In the genomic region with DNA sequence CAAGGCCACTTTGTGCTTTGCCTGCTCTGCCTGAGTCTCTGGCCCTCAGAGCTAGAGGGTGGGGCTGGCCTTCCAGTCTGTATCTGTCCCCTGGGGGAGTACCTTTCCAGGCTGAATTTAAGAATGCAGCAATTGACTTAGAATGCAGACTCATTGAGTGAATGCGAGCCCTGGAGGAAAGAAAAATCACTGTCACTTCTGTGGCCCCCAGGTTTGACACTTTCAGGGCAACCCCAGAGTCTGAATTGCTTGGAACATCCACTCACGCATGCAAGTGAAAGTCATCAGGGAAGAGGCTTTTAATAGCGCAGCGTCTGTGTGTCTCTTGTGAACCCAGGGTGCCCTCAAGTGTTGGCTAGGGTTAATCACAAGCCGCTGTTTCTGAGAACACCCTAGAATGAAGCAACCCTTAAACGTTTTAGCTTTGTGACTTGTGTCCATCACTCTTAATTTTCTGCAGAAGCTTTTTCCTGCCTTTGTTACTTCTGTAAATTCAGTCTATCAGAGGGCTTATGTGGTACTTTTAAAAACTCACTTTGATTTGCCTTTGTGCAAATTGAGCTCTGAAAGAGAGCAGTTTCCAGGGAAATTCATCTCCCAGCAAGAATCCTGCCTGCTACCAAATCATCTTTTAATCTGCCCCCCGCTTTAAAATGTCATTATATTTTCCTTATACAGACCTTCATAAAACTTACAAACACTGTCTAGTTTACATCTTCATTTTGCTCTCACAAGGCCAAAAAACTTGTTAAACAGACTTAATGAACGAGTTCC, we compare ENCODE assay signal across 8 cellular contexts.
DNase-seq lines count a peak whose midpoint lies in the region; ATAC-seq and TF ChIP-seq lines count a peak whose summit lies in the region.

No MANE protein-coding gene starts in this region.

- ATAC-seq in GM19468 (IDR thresholded peaks at IDR 0.05; ENCODE audit: extremely low read depth, unreplicated experiment) (peak; percentile 43), psoas muscle (peak; percentile 71 to 85 (median 76)), HG03039 (IDR thresholded peaks at IDR 0.05; ENCODE audit: unreplicated experiment) (no peak)

- H3K27me3 Mint-ChIP-seq in activated naive CD4-positive, alpha-beta T cell treated with anti-CD3 and anti-CD28 coated beads, Interleukin-2, amount 10 ng/mL, durations not matched to agents 7 days and 5 days: peaks cover 30% of the 10 kb centered on the region

- CTCF ChIA-PET in activated naive CD4-positive, alpha-beta T cell treated with anti-CD3 and anti-CD28 coated beads, Interleukin-2, amount 10 ng/mL, durations not matched to agents 7 days and 5 days (lab: Charles Lee): interaction anchor here (0.6 to 2.9 kb wide), 16 partner anchors 11 to 587 kb away, joined by 3 to 13 read pairs (median 3); no protein-coding TSS in a partner anchor

- no peak overlapping the region for H3K4me3 ChIP-seq in SJCRH30
- H3K4me3 ChIP-seq in psoas muscle: no peak overlapping the region

- no peak overlapping the region for H3K4me3 Mint-ChIP-seq in activated naive CD4-positive, alpha-beta T cell treated with anti-CD3 and anti-CD28 coated beads, Interleukin-2, amount 10 ng/mL, durations not matched to agents 7 days and 5 days

- no peaks in the 10 kb centered on the region for H3K36me3 ChIP-seq in SJCRH30
- no peaks in the 10 kb centered on the region for H3K36me3 ChIP-seq in psoas muscle (ENCODE audit: insufficient read depth in 1 of 2, low read depth in 1 of 2)

- peak; percentile 48 for TF ChIP-seq CTCF in psoas muscle (IDR thresholded peaks at IDR 0.05)

- H3K27ac ChIP-seq in SJCRH30: no peak overlapping the region
- H3K27ac ChIP-seq in psoas muscle: no peak overlapping the region

- H3K27me3 ChIP-seq in SJCRH30: no peaks in the 10 kb centered on the region
- H3K27me3 ChIP-seq in psoas muscle (ENCODE audit: insufficient read depth in 3 of 3, low read length in 2 of 3): peaks cover 0 to 4% (median 0%) of the 10 kb centered on the region in 3 donors

- intact Hi-C loops in head of caudate nucleus (cut with DNase I) (no loop called here), psoas muscle (cut with DNase I) (no loop called here)

- H3K4me1 ChIP-seq in SJCRH30 (no peaks in the 10 kb centered on the region), psoas muscle (no peaks in the 10 kb centered on the region)

- 18 to 21% (median 20%) methylated on average over 8 of the region's 8 CpGs for WGBS in psoas muscle, 3 donors

- H3K9me3 Mint-ChIP-seq in activated naive CD4-positive, alpha-beta T cell treated with anti-CD3 and anti-CD28 coated beads, Interleukin-2, amount 10 ng/mL, durations not matched to agents 7 days and 5 days: no peaks in the 10 kb centered on the region

- DNase-seq in COLO668 (lab: John Stamatoyannopoulos, UW; ENCODE audit: unreplicated experiment) (peak; percentile 11), Kasumi-1 (lab: John Stamatoyannopoulos, UW) (peak; percentile 87 to 90), SJCRH30 (peak; percentile 44 to 73), head of caudate nucleus (peak; percentile 11 to 91 (median 69)), psoas muscle (no peak)
- peak; percentile 77 for DNase-seq in activated naive CD4-positive, alpha-beta T cell treated with anti-CD3 and anti-CD28 coated beads, Interleukin-2, amount 10 ng/mL, durations not matched to agents 7 days and 5 days

- peaks cover 12% of the 10 kb centered on the region for H3K4me1 Mint-ChIP-seq in activated naive CD4-positive, alpha-beta T cell treated with anti-CD3 and anti-CD28 coated beads, Interleukin-2, amount 10 ng/mL, durations not matched to agents 7 days and 5 days

- H3K36me3 Mint-ChIP-seq in activated naive CD4-positive, alpha-beta T cell treated with anti-CD3 and anti-CD28 coated beads, Interleukin-2, amount 10 ng/mL, durations not matched to agents 7 days and 5 days: no peaks in the 10 kb centered on the region

- H3K9me3 ChIP-seq in SJCRH30 (replicated peaks) (no peaks in the 10 kb centered on the region), psoas muscle (no peaks in the 10 kb centered on the region)

- no peak overlapping the region for H3K27ac Mint-ChIP-seq in activated naive CD4-positive, alpha-beta T cell treated with anti-CD3 and anti-CD28 coated beads, Interleukin-2, amount 10 ng/mL, durations not matched to agents 7 days and 5 days

Comparison
In these comparisons a context has a peak if more than half of its experiments do, and no peak if none do; other contexts are left out.
1. DNase-seq: peak in COLO668 (single experiment), Kasumi-1 (2 of 2), SJCRH30 (2 of 2), activated naive CD4-positive, alpha-beta T cell treated with anti-CD3 and anti-CD28 coated beads, Interleukin-2, amount 10 ng/mL, durations not matched to agents 7 days and 5 days (single experiment) and head of caudate nucleus (42 of 42); none in psoas muscle (0 of 2).